In the genomic region with DNA sequence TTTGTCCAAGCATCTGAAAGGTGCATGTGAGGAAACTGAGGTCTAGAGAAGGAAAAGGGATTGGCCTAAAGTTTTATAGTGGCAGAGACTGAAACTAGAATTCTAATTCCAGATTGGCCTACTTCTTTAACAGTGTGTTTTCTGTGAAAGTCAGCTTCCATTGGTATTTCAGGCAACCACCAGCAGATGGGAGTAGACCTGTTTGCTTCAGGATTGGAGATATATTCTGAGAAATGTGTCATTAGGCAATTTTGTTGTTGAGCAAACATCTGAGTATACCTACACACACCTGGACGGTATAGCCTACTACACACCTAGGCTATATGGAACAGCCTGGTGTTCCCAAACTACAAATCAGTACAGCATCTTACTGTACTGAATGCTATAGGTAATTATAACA, we compare ENCODE assay signal across 1 cellular context.
TF ChIP-seq lines count a peak whose summit lies in the region.

No MANE protein-coding gene starts in this region.

TF ChIP-seq in WTC11, 78 proteins besides CTCF, POLR2A, EP300 and RAD21 (continued from another document):
- TF ChIP-seq, protein P1, sequence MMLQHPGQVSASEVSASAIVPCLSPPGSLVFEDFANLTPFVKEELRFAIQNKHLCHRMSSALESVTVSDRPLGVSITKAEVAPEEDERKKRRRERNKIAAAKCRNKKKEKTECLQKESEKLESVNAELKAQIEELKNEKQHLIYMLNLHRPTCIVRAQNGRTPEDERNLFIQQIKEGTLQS (CRISPR knock-in tag; conservative IDR thresholded peaks at IDR 0.05), result no peak
- no peak for TF ChIP-seq RELA (CRISPR knock-in tag; IDR thresholded peaks at IDR 0.05; ENCODE audit: borderline replicate concordance)
- TF ChIP-seq PRRX2 (CRISPR knock-in tag; IDR thresholded peaks at IDR 0.05), result no peak
- TF ChIP-seq NFATC4 (CRISPR knock-in tag; IDR thresholded peaks at IDR 0.05), result no peak
- no peak for TF ChIP-seq ZNF317 (CRISPR knock-in tag; IDR thresholded peaks at IDR 0.05; ENCODE audit: borderline replicate concordance, low read depth)
- TF ChIP-seq, protein P2, sequence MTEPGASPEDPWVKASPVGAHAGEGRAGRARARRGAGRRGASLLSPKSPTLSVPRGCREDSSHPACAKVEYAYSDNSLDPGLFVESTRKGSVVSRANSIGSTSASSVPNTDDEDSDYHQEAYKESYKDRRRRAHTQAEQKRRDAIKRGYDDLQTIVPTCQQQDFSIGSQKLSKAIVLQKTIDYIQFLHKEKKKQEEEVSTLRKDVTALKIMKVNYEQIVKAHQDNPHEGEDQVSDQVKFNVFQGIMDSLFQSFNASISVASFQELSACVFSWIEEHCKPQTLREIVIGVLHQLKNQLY (CRISPR knock-in tag; IDR thresholded peaks at IDR 0.05), result no peak
